15 cellular contexts compared by ENCODE assay signal in genomic region chr5:175694371-175695160, GRCh38. TPM values are rescaled to one million over a fixed set of nuclear protein-coding genes. Genes with fewer than 3 reads are reported as not detected.
A peak's percentile ranks its signal among the peaks of the same experiment; 100 is the strongest.
DNase-seq lines count a peak whose midpoint lies in the region; TF ChIP-seq lines count a peak whose summit lies in the region.
"Had no signal": no experiment of that assay in that cellular context is flagged by ENCODE, and none has a peak within 500 bp of the region (broad histone marks: within the 10 kb centered on the region; RNA-seq: fewer than 3 reads in every experiment).

No MANE protein-coding gene starts in this region.

- peaks cover 6% of the 10 kb centered on the region for H3K4me1 ChIP-seq in neural progenitor cell

- H4K20me1 ChIP-seq in neural progenitor cell (ENCODE audit: low read depth) = no peaks in the 10 kb centered on the region

- H3K27ac Mint-ChIP-seq in neural progenitor cell = peak overlapping the region; percentile 53
- H3K27ac Mint-ChIP-seq: B cell had no signal

- no peaks in the 10 kb centered on the region for H3K9me3 ChIP-seq in neural progenitor cell (ENCODE audit: low read depth)

- H3F3A ChIP-seq in neural progenitor cell (ENCODE audit: low read depth) = no peaks in the 10 kb centered on the region

- TF ChIP-seq POLR2A in NB4 (IDR thresholded peaks at IDR 0.05; ENCODE audit: extremely low read depth, insufficient read length) = no peak

- H3K36me3 Mint-ChIP-seq in neural progenitor cell = no peaks in the 10 kb centered on the region

- H2AFZ ChIP-seq in neural progenitor cell (replicated peaks) = no peak overlapping the region

- H3K4me2 ChIP-seq in neural progenitor cell = no peak overlapping the region

- no peak overlapping the region for H3K9ac ChIP-seq in neural progenitor cell

- H3K4me3 ChIP-seq in NB4 (ENCODE audit: low read depth, low read length) = no peak overlapping the region
- peak overlapping the region in 1 of 59 donors; percentile 9 for H3K4me3 ChIP-seq in dorsolateral prefrontal cortex
- H3K4me3 ChIP-seq in neural progenitor cell = no peak overlapping the region

- DNase-seq in CD1c-positive myeloid dendritic cell (ENCODE audit: extremely low spot score) = peak; percentile 36
- DNase-seq in NB4 (ENCODE audit: low read depth) = peak; percentile 83
- DNase-seq in dorsolateral prefrontal cortex = peak in 4 of 10 donors; percentile 23 to 38 (median 28)
- no peak for DNase-seq in neural progenitor cell (ENCODE audit: low spot score)
- no peak for DNase-seq in NK-92 treated with Interleukin-12 subunit alpha and Interleukin-12 subunit beta, amount 100 ng/mL, for 24 hours (lab: John Stamatoyannopoulos, UW)
- DNase-seq in NCI-H1048 (lab: John Stamatoyannopoulos, UW) = no peak
- no peak for DNase-seq in HuH-7 (ENCODE audit: low spot score)
- no peak for DNase-seq in activated gamma-delta T cell treated with Interleukin-2 at 50 U/mL for 16 hours
- DNase-seq: activated naive CD4-positive, alpha-beta T cell treated with anti-CD3 and anti-CD28 coated beads, Interleukin-2, amount 50 U/mL, for 16 hours; dermis blood vessel endothelial cell; NCI-H345; SHP77 treated with DMSO at 0.1 percent for 48 hours had no signal

- no peaks in the 10 kb centered on the region for H3K36me3 ChIP-seq in neural progenitor cell

- intact Hi-C loops in dorsolateral prefrontal cortex (cut with DNase I) = no loop called here

- H3K27ac ChIP-seq in dorsolateral prefrontal cortex (peak overlapping the region in 48 of 59 donors; percentile 14 to 86 (median 60)), neural progenitor cell (no peak overlapping the region)

- H3K79me2 ChIP-seq in neural progenitor cell (ENCODE audit: low read depth) = no peaks in the 10 kb centered on the region

- peak overlapping the region; percentile 64 for H3K4me3 Mint-ChIP-seq in neural progenitor cell
- H3K4me3 Mint-ChIP-seq: B cell, neural crest cell had no signal

- H3K9me3 Mint-ChIP-seq in neural progenitor cell = no peaks in the 10 kb centered on the region
- H3K9me3 Mint-ChIP-seq: neural crest cell had no signal

- peaks cover 11% of the 10 kb centered on the region for H3K27me3 Mint-ChIP-seq in neural progenitor cell (ENCODE audit: insufficient read depth, low read depth)

- H3K4me1 Mint-ChIP-seq in neural progenitor cell = peaks cover 50% of the 10 kb centered on the region

- no peak for TF ChIP-seq CTCF in NB4 (IDR thresholded peaks at IDR 0.05; ENCODE audit: low read depth, low read length)
- TF ChIP-seq CTCF in dorsolateral prefrontal cortex (IDR thresholded peaks at IDR 0.05 in 54 of 56, conservative IDR thresholded peaks at IDR 0.05 in 2 of 56; ENCODE audit: low read depth in 1 of 56, partially characterized antibody in 56 of 56) = no peak
- no peak for TF ChIP-seq CTCF in neural progenitor cell (IDR thresholded peaks at IDR 0.05)

- H3K27me3 ChIP-seq in dorsolateral prefrontal cortex = no peaks in the 10 kb centered on the region
- no peaks in the 10 kb centered on the region for H3K27me3 ChIP-seq in neural progenitor cell

RNA-seq across cellular contexts. Expression of gene HRH2, which starts 36.7 kb away (rescaled TPM):
- total RNA-seq in dorsolateral prefrontal cortex (10 to 100 TPM in 119 of 120 experiments, 1 to 10 TPM in 1; 8.7 to 45.7 (median 25.9) TPM), neural progenitor cell (ENCODE audit: low replicate concordance) (0.19 TPM in 1 of 2 replicates, not detected in the other)
- total RNA-seq: B cell, dermis blood vessel endothelial cell, MCF 10A had no signal

Comparison
In these comparisons a context has a peak if more than half of its experiments do, and no peak if none do; other contexts are left out.
1. DNase-seq: peak in CD1c-positive myeloid dendritic cell (single experiment) and NB4 (single experiment); none in neural progenitor cell (single experiment), NK-92 treated with Interleukin-12 subunit alpha and Interleukin-12 subunit beta, amount 100 ng/mL, for 24 hours (single experiment), NCI-H1048 (single experiment), HuH-7 (single experiment) and activated gamma-delta T cell treated with Interleukin-2 at 50 U/mL for 16 hours (single experiment).